ENCODE assay signal across 10 cellular contexts in the genomic region with DNA sequence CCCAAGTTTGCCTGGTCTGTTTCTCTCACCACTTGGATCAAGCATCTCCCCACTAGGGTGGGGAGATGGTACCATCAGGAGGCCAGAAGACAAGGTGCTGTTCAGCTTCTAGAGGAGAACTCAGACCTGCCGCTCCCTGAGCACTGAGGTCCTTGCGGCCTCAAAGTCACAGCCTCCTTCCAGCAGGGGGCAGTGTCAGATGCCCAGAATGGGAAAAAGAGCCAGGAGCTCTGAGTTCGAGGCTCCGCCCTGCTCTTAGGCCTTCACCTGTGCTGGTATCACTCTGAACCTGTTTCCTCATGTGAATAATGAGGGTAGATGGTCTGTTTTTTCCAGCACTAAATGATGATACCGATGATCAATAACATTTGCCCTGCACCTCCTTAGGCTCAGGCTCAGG.
DNase-seq lines count a peak whose midpoint lies in the region; ATAC-seq and TF ChIP-seq lines count a peak whose summit lies in the region.
"Had no signal": no experiment of that assay in that cellular context is flagged by ENCODE, and none has a peak within 500 bp of the region (broad histone marks: within the 10 kb centered on the region; RNA-seq: fewer than 3 reads in every experiment).

No MANE protein-coding gene starts in this region.

- peaks cover 8% of the 10 kb centered on the region for H3K27me3 Mint-ChIP-seq in endothelial cell (ENCODE audit: unreplicated experiment)
- H3K27me3 Mint-ChIP-seq in naive thymus-derived CD4-positive, alpha-beta T cell, result peaks cover 0 to 21% (median 8%) of the 10 kb centered on the region in 5 donors

- no peaks in the 10 kb centered on the region for H3K9me3 ChIP-seq in SK-N-MC (ENCODE audit: low read depth, low read length)
- H3K9me3 ChIP-seq in naive thymus-derived CD4-positive, alpha-beta T cell (ENCODE audit: control insufficient read depth in 2 of 3, low read length in 3 of 3), result no peaks in the 10 kb centered on the region
- H3K9me3 ChIP-seq: BLaER1 treated with 17β-estradiol and CSF1 and Interleukin-3, amounts not matched to agents 10 nM and 100 nM had no signal

- H3K4me3 ChIP-seq in SK-N-MC, result no peak overlapping the region
- no peak overlapping the region for H3K4me3 ChIP-seq in naive thymus-derived CD4-positive, alpha-beta T cell (ENCODE audit: low read length)
- H3K4me3 ChIP-seq: BLaER1 treated with 17β-estradiol and CSF1 and Interleukin-3, amounts not matched to agents 10 nM and 100 nM; skin epidermis had no signal

- no peaks in the 10 kb centered on the region for H3K9me3 Mint-ChIP-seq in endothelial cell (ENCODE audit: unreplicated experiment)
- peaks cover 0 to 6% (median 0%) of the 10 kb centered on the region in 11 donors for H3K9me3 Mint-ChIP-seq in naive thymus-derived CD4-positive, alpha-beta T cell

- ATAC-seq in naive thymus-derived CD4-positive, alpha-beta T cell, result no peak
- ATAC-seq in left cardiac atrium, result no peak

- H3K36me3 Mint-ChIP-seq in endothelial cell (ENCODE audit: low read depth, unreplicated experiment), result no peaks in the 10 kb centered on the region
- peaks cover 0 to 10% (median 0%) of the 10 kb centered on the region in 5 donors for H3K36me3 Mint-ChIP-seq in naive thymus-derived CD4-positive, alpha-beta T cell

- peaks cover 25% of the 10 kb centered on the region for H3K4me1 Mint-ChIP-seq in endothelial cell (ENCODE audit: unreplicated experiment)
- H3K4me1 Mint-ChIP-seq in naive thymus-derived CD4-positive, alpha-beta T cell, result peaks cover 18 to 40% (median 26%) of the 10 kb centered on the region in 7 donors

- peaks cover 13% of the 10 kb centered on the region for H3K36me3 ChIP-seq in SK-N-MC (ENCODE audit: insufficient read depth, low read length)
- no peaks in the 10 kb centered on the region for H3K36me3 ChIP-seq in naive thymus-derived CD4-positive, alpha-beta T cell (ENCODE audit: control insufficient read depth in 2 of 3, insufficient read depth in 3 of 3, low read length in 3 of 3)
- H3K36me3 ChIP-seq: BLaER1 treated with 17β-estradiol and CSF1 and Interleukin-3, amounts not matched to agents 10 nM and 100 nM had no signal

- H3K27ac Mint-ChIP-seq in endothelial cell (ENCODE audit: unreplicated experiment), result no peak overlapping the region
- H3K27ac Mint-ChIP-seq in naive thymus-derived CD4-positive, alpha-beta T cell, result peak overlapping the region in 1 of 9 donors; percentile 7

- intact Hi-C loops in naive thymus-derived CD4-positive, alpha-beta T cell (cut with micrococcal nuclease), result no loop called here
- intact Hi-C loops in left cardiac atrium (cut with DNase I), result no loop called here

- POLR2A ChIA-PET in naive thymus-derived CD4-positive, alpha-beta T cell (lab: Charles Lee), result interaction anchor here (1.3 kb wide), 1 partner anchor 10 kb away, joined by 3 read pairs; no protein-coding TSS in a partner anchor

- peak overlapping the region; percentile 74 for H3K27ac ChIP-seq in SK-N-MC
- H3K27ac ChIP-seq in naive thymus-derived CD4-positive, alpha-beta T cell (ENCODE audit: low read depth, low read length), result no peak overlapping the region
- H3K27ac ChIP-seq: BLaER1 treated with 17β-estradiol and CSF1 and Interleukin-3, amounts not matched to agents 10 nM and 100 nM; skin epidermis had no signal

- CTCF ChIA-PET in naive thymus-derived CD4-positive, alpha-beta T cell (lab: Charles Lee), result interaction anchor here (0.6 kb wide), 1 partner anchor 140 kb away, joined by 3 read pairs; no protein-coding TSS in a partner anchor

- H3K9ac ChIP-seq in SK-N-MC (ENCODE audit: insufficient read length), result peak overlapping the region; percentile 6
- H3K9ac ChIP-seq: BLaER1 treated with 17β-estradiol and CSF1 and Interleukin-3, amounts not matched to agents 10 nM and 100 nM had no signal

- H3K27me3 ChIP-seq in naive thymus-derived CD4-positive, alpha-beta T cell (ENCODE audit: control insufficient read depth in 2 of 2, insufficient read depth in 2 of 2, low read length in 2 of 2), result no peaks in the 10 kb centered on the region
- H3K27me3 ChIP-seq: BLaER1 treated with 17β-estradiol and CSF1 and Interleukin-3, amounts not matched to agents 10 nM and 100 nM had no signal

- peak; percentile 29 for DNase-seq in NCI-H345 (lab: John Stamatoyannopoulos, UW)
- DNase-seq in NCI-H345 treated with DMSO at 0.1 percent for 48 hours (lab: John Stamatoyannopoulos, UW; ENCODE audit: unreplicated experiment), result no peak
- no peak for DNase-seq in SK-N-MC (ENCODE audit: low read depth, low spot score)
- DNase-seq in endothelial cell (ENCODE audit: low spot score), result no peak
- DNase-seq in stimulated activated CD4-positive, alpha-beta T cell treated with anti-CD3 and anti-CD28 coated beads, Interleukin-4, amount 100 ng/mL, for 48 hours (ENCODE audit: low read depth in 2 of 2), result peak; percentile 47 to 49
- DNase-seq in naive thymus-derived CD4-positive, alpha-beta T cell, result no peak
- DNase-seq in pons (ENCODE audit: low spot score), result no peak
- no peak for DNase-seq in left cardiac atrium

- no peak overlapping the region for H3K4me3 Mint-ChIP-seq in endothelial cell (ENCODE audit: unreplicated experiment)
- H3K4me3 Mint-ChIP-seq in naive thymus-derived CD4-positive, alpha-beta T cell, result no peak overlapping the region

- H3K4me1 ChIP-seq in naive thymus-derived CD4-positive, alpha-beta T cell (ENCODE audit: control insufficient read depth in 2 of 2, insufficient read depth in 2 of 2, low read length in 2 of 2), result peaks cover 0 to 22% of the 10 kb centered on the region in 2 donors

- peak; percentile 62 for TF ChIP-seq CTCF in endothelial cell (IDR thresholded peaks at IDR 0.05; ENCODE audit: unreplicated experiment)

Comparison
In these comparisons a context has a peak if more than half of its experiments do, and no peak if none do; other contexts are left out.
1. DNase-seq: peak in NCI-H345 (single experiment) and stimulated activated CD4-positive, alpha-beta T cell treated with anti-CD3 and anti-CD28 coated beads, Interleukin-4, amount 100 ng/mL, for 48 hours (2 of 2); none in NCI-H345 treated with DMSO at 0.1 percent for 48 hours (single experiment), SK-N-MC (single experiment), endothelial cell (single experiment), naive thymus-derived CD4-positive, alpha-beta T cell (0 of 9), pons (single experiment) and left cardiac atrium (single experiment).